8 cellular contexts compared by ENCODE assay signal in genomic region chr6:35583893-35584688, GRCh38.
DNase-seq lines count a peak whose midpoint lies in the region; ATAC-seq and TF ChIP-seq lines count a peak whose summit lies in the region.

No MANE protein-coding gene starts in this region.

- no peaks in the 10 kb centered on the region for H3K9me2 ChIP-seq in Loucy (replicated peaks; ENCODE audit: low read depth, low read length)

- no peak overlapping the region for H4K12ac ChIP-seq in trophoblast cell (ENCODE audit: low read depth, low read length)

- DNase-seq in DMS153 treated with DMSO at 0.1 percent for 48 hours (lab: John Stamatoyannopoulos, UW; ENCODE audit: unreplicated experiment) = peak; percentile 76
- peak; percentile 76 for DNase-seq in SK-N-DZ (ENCODE audit: low spot score)
- DNase-seq in activated naive CD4-positive, alpha-beta T cell treated with anti-CD3 and anti-CD28 coated beads for 36 hours = peak; percentile 87
- DNase-seq in germinal center (ENCODE audit: low spot score) = peak; percentile 50
- DNase-seq in trophoblast cell = peak; percentile 63 to 82
- DNase-seq in upper lobe of left lung = peak in 1 of 2 donors; percentile 60

- no peak overlapping the region for H2AFZ ChIP-seq in Loucy (ENCODE audit: low read length)
- H2AFZ ChIP-seq in trophoblast cell (ENCODE audit: insufficient read depth, low read length, poor library complexity) = no peak overlapping the region

- H2BK12ac ChIP-seq in trophoblast cell (ENCODE audit: low read length) = no peak overlapping the region

- H3K9ac ChIP-seq in Loucy (ENCODE audit: low read depth, low read length, poor library complexity, severe bottlenecking) = no peak overlapping the region
- H3K9ac ChIP-seq in trophoblast cell (ENCODE audit: low read length) = no peak overlapping the region

- H2AK5ac ChIP-seq in trophoblast cell (ENCODE audit: low read length) = no peak overlapping the region

- no peak overlapping the region for H2BK120ac ChIP-seq in trophoblast cell (ENCODE audit: insufficient read depth, low read length, poor library complexity)

- TF ChIP-seq POLR2A in upper lobe of left lung (IDR thresholded peaks at IDR 0.05) = no peak

- no peak overlapping the region for H3K4me3 ChIP-seq in Loucy (ENCODE audit: low read length, poor library complexity, severe bottlenecking)
- H3K4me3 ChIP-seq in trophoblast cell (ENCODE audit: low read depth, low read length) = no peak overlapping the region
- no peak overlapping the region for H3K4me3 ChIP-seq in upper lobe of left lung

- no peaks in the 10 kb centered on the region for H3K79me1 ChIP-seq in trophoblast cell (ENCODE audit: low read length)

- H3K79me2 ChIP-seq in Loucy (ENCODE audit: insufficient read depth, low read length) (peaks cover 10% of the 10 kb centered on the region; the same call in 1 of the 2 replicates), trophoblast cell (ENCODE audit: control insufficient read depth, insufficient read depth, low read length, poor library complexity) (no peaks in the 10 kb centered on the region)

- TF ChIP-seq EP300 in upper lobe of left lung (IDR thresholded peaks at IDR 0.05) = no peak

- intact Hi-C loops in activated naive CD4-positive, alpha-beta T cell treated with anti-CD3 and anti-CD28 coated beads for 36 hours (cut with micrococcal nuclease) = loop anchor here (1.0 to 2.0 kb wide), 5 partner anchors 40 to 152 kb away; no protein-coding TSS in a partner anchor

- H3K27me3 Mint-ChIP-seq in activated naive CD4-positive, alpha-beta T cell treated with anti-CD3 and anti-CD28 coated beads for 36 hours (ENCODE audit: low read depth) = no peaks in the 10 kb centered on the region

- CTCF ChIA-PET in activated naive CD4-positive, alpha-beta T cell treated with anti-CD3 and anti-CD28 coated beads for 36 hours (lab: Charles Lee) = interaction anchor here (0.7 to 14.5 kb wide), 23 partner anchors 7 to 166 kb away, joined by 3 to 207 read pairs (median 4); partner anchors contain the start of gene ARMC12

- H3F3A ChIP-seq in Loucy (ENCODE audit: low read depth) = no peaks in the 10 kb centered on the region

- no peak overlapping the region for H3K23ac ChIP-seq in trophoblast cell (ENCODE audit: low read length)

- H4K20me1 ChIP-seq in Loucy (ENCODE audit: insufficient read depth, low read length, poor library complexity, severe bottlenecking) = peaks cover 5% of the 10 kb centered on the region

- H3K27ac ChIP-seq in trophoblast cell (ENCODE audit: low read depth, low read length) (no peak overlapping the region), upper lobe of left lung (peak overlapping the region in 3 of 4 donors; percentile 42 to 81 (median 59))

- H3K4me2 ChIP-seq in Loucy (ENCODE audit: low read depth, low read length, poor library complexity, severe bottlenecking) (no peak overlapping the region), trophoblast cell (ENCODE audit: low read length) (no peak overlapping the region)

- H2BK5ac ChIP-seq in trophoblast cell (ENCODE audit: low read depth, low read length, poor library complexity) = no peak overlapping the region

- H3K18ac ChIP-seq in trophoblast cell (ENCODE audit: low read length) = no peak overlapping the region

- no peaks in the 10 kb centered on the region for H3K9me3 Mint-ChIP-seq in activated naive CD4-positive, alpha-beta T cell treated with anti-CD3 and anti-CD28 coated beads for 36 hours

- no peak overlapping the region for H3K4me3 Mint-ChIP-seq in activated naive CD4-positive, alpha-beta T cell treated with anti-CD3 and anti-CD28 coated beads for 36 hours

- no CpG with 5 or more reads among the region's 6 CpGs for WGBS in trophoblast cell (ENCODE audit: extremely low coverage, insufficient coverage, insufficient read length)
- WGBS in upper lobe of left lung, 2 donors = 27 to 30% methylated on average over 6 of the region's 6 CpGs

- no peak overlapping the region for H4K91ac ChIP-seq in trophoblast cell (ENCODE audit: low read depth, low read length)

- peak overlapping the region; percentile 37 for H3K27ac Mint-ChIP-seq in activated naive CD4-positive, alpha-beta T cell treated with anti-CD3 and anti-CD28 coated beads for 36 hours

- H3K36me3 ChIP-seq in Loucy (ENCODE audit: insufficient read depth, low read length) = peaks cover 80% of the 10 kb centered on the region
- no peaks in the 10 kb centered on the region for H3K36me3 ChIP-seq in trophoblast cell (ENCODE audit: control insufficient read depth in 1 of 2, insufficient read depth in 2 of 2, low read length in 2 of 2)
- peaks cover 21 to 99% (median 47%) of the 10 kb centered on the region in 4 donors for H3K36me3 ChIP-seq in upper lobe of left lung

- no peak overlapping the region for H3K4ac ChIP-seq in trophoblast cell (ENCODE audit: low read depth, low read length)

- TF ChIP-seq CTCF in Loucy (conservative IDR thresholded peaks at IDR 0.05; ENCODE audit: low read length) (peak; percentile 92), upper lobe of left lung (IDR thresholded peaks at IDR 0.05) (peak; percentile 60 to 86 (median 72))

- H3K9me3 ChIP-seq in Loucy (ENCODE audit: insufficient read depth, low read depth, low read length) (no peaks in the 10 kb centered on the region), trophoblast cell (ENCODE audit: insufficient read depth, low read depth, low read length) (no peaks in the 10 kb centered on the region), upper lobe of left lung (no peaks in the 10 kb centered on the region)

- peaks cover 45% of the 10 kb centered on the region for H3K36me3 Mint-ChIP-seq in activated naive CD4-positive, alpha-beta T cell treated with anti-CD3 and anti-CD28 coated beads for 36 hours (ENCODE audit: low read depth)

- H4K8ac ChIP-seq in trophoblast cell (ENCODE audit: low read depth, low read length) = no peak overlapping the region

- peaks cover 9% of the 10 kb centered on the region for H3K4me1 ChIP-seq in Loucy (ENCODE audit: insufficient read depth, low read length, poor library complexity, severe bottlenecking)
- no peaks in the 10 kb centered on the region for H3K4me1 ChIP-seq in trophoblast cell (ENCODE audit: control insufficient read depth in 1 of 2, insufficient read depth in 2 of 2, low read length in 2 of 2)
- peaks cover 19 to 46% (median 33%) of the 10 kb centered on the region in 4 donors for H3K4me1 ChIP-seq in upper lobe of left lung

- peaks cover 64% of the 10 kb centered on the region for H3K4me1 Mint-ChIP-seq in activated naive CD4-positive, alpha-beta T cell treated with anti-CD3 and anti-CD28 coated beads for 36 hours (ENCODE audit: low read depth)

- H3K27me3 ChIP-seq in Loucy (ENCODE audit: insufficient read depth, low read length, poor library complexity, severe bottlenecking) (no peaks in the 10 kb centered on the region), trophoblast cell (ENCODE audit: insufficient read depth, low read length) (no peaks in the 10 kb centered on the region), upper lobe of left lung (no peaks in the 10 kb centered on the region)

- ATAC-seq in upper lobe of left lung (ENCODE audit: low FRiP score in 2 of 2) (peak; percentile 62 to 67), GM21576 (IDR thresholded peaks at IDR 0.05; ENCODE audit: unreplicated experiment) (no peak)

- H3K14ac ChIP-seq in trophoblast cell (ENCODE audit: low read length) = no peak overlapping the region
